In genomic region chrX:55717521-55718497, GRCh38 we compare ENCODE assay signal across 8 cellular contexts. TPM values are rescaled to one million over a fixed set of nuclear protein-coding genes. Genes with fewer than 3 reads are reported as not detected.
DNase-seq lines count a peak whose midpoint lies in the region; ATAC-seq, FAIRE-seq and TF ChIP-seq lines count a peak whose summit lies in the region.

RRAGB (plus strand) TSS chrX:55717749; CDS start chrX:55718328, 579 bp downstream.

- peak within 1 kb of the TSS; percentile 47 for H3K4me2 ChIP-seq in BLaER1

- H3K36me3 ChIP-seq in BLaER1: no peaks in the 10 kb centered on the region

- H3K27ac ChIP-seq in BLaER1: 0 out of 2 replicates have a peak within 1 kb of the TSS, but pooled peaks have one; percentile 1
- peak within 1 kb of the TSS; percentile 86 to 87 for H3K27ac ChIP-seq in coronary artery

- H3K36me3 Mint-ChIP-seq in activated CD4-positive, alpha-beta T cell treated with anti-CD3 and anti-CD28 coated beads, Interleukin-2, amount 10 ng/mL, durations not matched to agents 24 days and 14 days (ENCODE audit: low read depth): peaks cover 18% of the 10 kb centered on the region

- H3K9me3 Mint-ChIP-seq in activated CD4-positive, alpha-beta T cell treated with anti-CD3 and anti-CD28 coated beads, Interleukin-2, amount 10 ng/mL, durations not matched to agents 24 days and 14 days: no peaks in the 10 kb centered on the region

- no peaks in the 10 kb centered on the region for H3K4me1 ChIP-seq in BLaER1

- H3K27me3 ChIP-seq in BLaER1: peaks cover 25% of the 10 kb centered on the region

- H3K9ac ChIP-seq in BLaER1: 0 out of 2 replicates have a peak within 1 kb of the TSS, but pooled peaks have one; percentile 52

- peak within 1 kb of the TSS; percentile 63 for H3K4me3 ChIP-seq in BLaER1
- peak within 1 kb of the TSS; percentile 73 for H3K4me3 ChIP-seq in coronary artery

- TF ChIP-seq CTCF in coronary artery (IDR thresholded peaks at IDR 0.05): peak; percentile 27

- DNase-seq in GM19239 (ENCODE audit: insufficient read length, low spot score) (peak; percentile 52), NCI-H524 treated with DMSO at 0.1 percent for 48 hours (lab: John Stamatoyannopoulos, UW) (peak; percentile 90), coronary artery (ENCODE audit: low spot score) (peak; percentile 95), left colon (peak; percentile 93 to 96)
- peak; percentile 96 for DNase-seq in activated CD4-positive, alpha-beta T cell treated with anti-CD3 and anti-CD28 coated beads, Interleukin-2, amount 10 ng/mL, durations not matched to agents 24 days and 14 days
- DNase-seq in stimulated activated CD4-positive, alpha-beta T cell treated with anti-CD3 and anti-CD28 coated beads, Interleukin-1b, Interleukin-23, amount 100 ng/mL, for 48 hours: peak; percentile 92

- H4K20me1 ChIP-seq in BLaER1: no peaks in the 10 kb centered on the region

- peaks cover 16% of the 10 kb centered on the region for H3K4me1 Mint-ChIP-seq in activated CD4-positive, alpha-beta T cell treated with anti-CD3 and anti-CD28 coated beads, Interleukin-2, amount 10 ng/mL, durations not matched to agents 24 days and 14 days

- intact Hi-C loops in activated CD4-positive, alpha-beta T cell treated with anti-CD3 and anti-CD28 coated beads, Interleukin-2, amount 10 ng/mL, durations not matched to agents 24 days and 14 days (cut with micrococcal nuclease): loop anchor here (1.0 to 5.0 kb wide), 4 partner anchors 190 to 1014 kb away; partner anchors contain the start of genes KLF8 and MAGED2
- intact Hi-C loops in left colon (cut with DNase I, micrococcal nuclease): no loop called here

- peak within 1 kb of the TSS; percentile 93 for H3K4me3 Mint-ChIP-seq in activated CD4-positive, alpha-beta T cell treated with anti-CD3 and anti-CD28 coated beads, Interleukin-2, amount 10 ng/mL, durations not matched to agents 24 days and 14 days

- ATAC-seq in HG03457 (IDR thresholded peaks at IDR 0.05; ENCODE audit: unreplicated experiment) (peak; percentile 99), left colon (peak; percentile 99)

- peaks cover 24% of the 10 kb centered on the region for H3K9me3 ChIP-seq in BLaER1

- no peaks in the 10 kb centered on the region for H3K27me3 Mint-ChIP-seq in activated CD4-positive, alpha-beta T cell treated with anti-CD3 and anti-CD28 coated beads, Interleukin-2, amount 10 ng/mL, durations not matched to agents 24 days and 14 days

- peak; percentile 99 for FAIRE-seq in GM19239 (lab: Jason Lieb, UNC)

- H3K27ac Mint-ChIP-seq in activated CD4-positive, alpha-beta T cell treated with anti-CD3 and anti-CD28 coated beads, Interleukin-2, amount 10 ng/mL, durations not matched to agents 24 days and 14 days: peak within 1 kb of the TSS; percentile 85

RNA-seq across cellular contexts. Expression of gene RRAGB, which starts in this region (rescaled TPM):
- total RNA-seq in activated CD4-positive, alpha-beta T cell treated with anti-CD3 and anti-CD28 coated beads, Interleukin-2, amount 10 ng/mL, durations not matched to agents 24 days and 14 days: 6.5 and 8.2 TPM in 2 replicates
- total RNA-seq in left colon: 10 to 100 TPM; 10.9 to 12.7 TPM

Comparison
In these comparisons a context has a peak if more than half of its experiments do, and no peak if none do; other contexts are left out.
1. Peak in every context shown above with its lines: DNase-seq, ATAC-seq, H3K4me3 ChIP-seq and H3K27ac ChIP-seq.